ENCODE assay signal across 17 cellular contexts in genomic region chr16:66416136-66416535, GRCh38.
"Had no signal": no experiment of that assay in that cellular context is flagged by ENCODE, and none has a peak within 500 bp of the region (broad histone marks: within the 10 kb centered on the region; RNA-seq: fewer than 3 reads in every experiment).

No MANE protein-coding gene starts in this region.

- H3K4me1 ChIP-seq: gastroesophageal sphincter, upper lobe of right lung had no signal

- H3K9me3 ChIP-seq: gastroesophageal sphincter, ovary, upper lobe of right lung had no signal

- ATAC-seq: activated naive CD4-positive, alpha-beta T cell treated with anti-CD3 and anti-CD28 coated beads, Interleukin-2, amount 50 U/mL, for 72 hours; gastroesophageal sphincter; stimulated activated naive CD8-positive, alpha-beta T cell treated with anti-CD3 and anti-CD28 coated beads, Interleukin-15, Interleukin-2, amounts not matched to agents 100 U/mL and 50 U/mL, for 24 hours; T-helper 17 cell; upper lobe of right lung had no signal

- H3K79me2 ChIP-seq: hepatocyte had no signal

- H3K27ac ChIP-seq: dorsolateral prefrontal cortex, gastroesophageal sphincter, hepatocyte, ovary, upper lobe of right lung had no signal

- H3K27me3 ChIP-seq: ovary, upper lobe of right lung had no signal

- H3K36me3 ChIP-seq: gastroesophageal sphincter, ovary, upper lobe of right lung had no signal

- H2AFZ ChIP-seq: hepatocyte had no signal

- H3K4me3 ChIP-seq: dorsolateral prefrontal cortex, gastroesophageal sphincter, hepatocyte, ovary, upper lobe of right lung had no signal

- H3K4me2 ChIP-seq: hepatocyte had no signal

- DNase-seq: activated CD4-positive, alpha-beta T cell treated with anti-CD3 and anti-CD28 coated beads, Interleukin-2, amount 50 U/mL, for 1 hour; activated CD4-positive, CD25-positive, alpha-beta regulatory T cell; activated effector memory CD4-positive, alpha-beta T cell treated with anti-CD3 and anti-CD28 coated beads, Interleukin-2, amount 50 U/mL, for 16 hours; activated T-cell treated with anti-CD3 and anti-CD28 coated beads, Interleukin-2, amount 50 U/mL, for 1 hour; amygdala; cerebellar nuclear complex; dorsolateral prefrontal cortex; mesendoderm; nephron progenitor cell; ovary; stimulated activated CD4-positive, alpha-beta T cell treated with anti-CD3 and anti-CD28 coated beads, Interleukin-2, amount 100 ng/mL, for 48 hours; stimulated activated naive CD8-positive, alpha-beta T cell treated with anti-CD3 and anti-CD28 coated beads, Interleukin-15, Interleukin-2, amounts not matched to agents 100 U/mL and 50 U/mL, for 24 hours; T-helper 17 cell; upper lobe of right lung had no signal
